11 cellular contexts compared by ENCODE assay signal in the genomic region with DNA sequence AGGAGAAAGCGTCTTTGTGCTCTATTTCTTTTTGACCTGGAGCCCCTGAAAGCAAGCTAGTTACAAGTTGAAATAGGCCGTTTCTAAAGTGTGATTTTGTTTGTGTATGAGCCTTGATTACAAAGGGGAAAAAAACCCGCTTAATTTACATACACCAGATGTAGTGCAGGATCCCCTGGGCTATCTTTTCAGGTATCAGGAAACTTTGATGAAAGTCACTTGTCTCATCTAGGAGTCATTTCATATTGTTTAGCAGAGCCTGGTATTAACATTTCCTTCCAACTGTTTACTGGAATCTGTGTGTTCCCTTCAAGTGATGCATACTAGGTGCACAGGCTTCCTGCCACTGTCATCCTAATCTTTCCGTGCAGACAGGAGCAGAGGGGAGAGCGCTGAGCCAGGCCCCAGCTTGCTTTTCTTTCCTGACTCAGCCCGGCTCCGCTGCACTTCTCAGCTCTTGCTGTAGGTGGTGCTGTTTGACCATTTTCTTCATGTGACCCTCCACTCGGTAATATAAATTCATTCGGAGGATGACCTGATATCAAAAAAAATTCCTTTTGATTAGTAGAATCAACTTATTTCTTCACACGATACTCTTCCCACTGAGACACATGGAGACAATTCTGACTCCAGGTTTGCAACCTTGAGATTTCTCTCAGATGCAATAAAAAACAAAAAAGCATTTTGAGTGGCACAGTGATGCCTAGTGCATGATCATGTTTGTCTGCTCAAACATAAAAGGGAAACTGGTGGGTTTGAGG. TPM values are rescaled to one million over a fixed set of nuclear protein-coding genes. Genes with fewer than 3 reads are reported as not detected.
DNase-seq lines count a peak whose midpoint lies in the region; ATAC-seq and TF ChIP-seq lines count a peak whose summit lies in the region.
"Not testable (repeated sequence)": the region's sequence is repeated elsewhere in the genome, so short reads cannot be mapped to it uniquely, and the experiment has no call there.
"Had no signal": no experiment of that assay in that cellular context is flagged by ENCODE, and none has a peak within 500 bp of the region (broad histone marks: within the 10 kb centered on the region; RNA-seq: fewer than 3 reads in every experiment).

No MANE protein-coding gene starts in this region.

- H3K4me3 Mint-ChIP-seq in endothelial cell (ENCODE audit: unreplicated experiment); stimulated activated naive B cell treated with anti-CD40 and anti-IgM and Interleukin-4, amounts not matched to agents 10 μg/mL and 1 μg/mL and 100 μg/mL, for 72 hours: not testable (repeated sequence)

- TF ChIP-seq CTCF in VCaP (conservative IDR thresholded peaks at IDR 0.05) (peak; percentile 34), endothelial cell (IDR thresholded peaks at IDR 0.05; ENCODE audit: unreplicated experiment) (peak; percentile 43), mucosa of descending colon (IDR thresholded peaks at IDR 0.05) (peak; percentile 12)

- ATAC-seq in GM18858 (IDR thresholded peaks at IDR 0.05; ENCODE audit: unreplicated experiment), result peak; percentile 85
- ATAC-seq in GM21423 (IDR thresholded peaks at IDR 0.05; ENCODE audit: unreplicated experiment), result peak; percentile 77
- ATAC-seq in HG02840 (IDR thresholded peaks at IDR 0.05; ENCODE audit: low FRiP score, unreplicated experiment), result peak; percentile 81
- peak; percentile 83 for ATAC-seq in HG03439 (IDR thresholded peaks at IDR 0.05; ENCODE audit: unreplicated experiment)
- peak; percentile 94 for ATAC-seq in mucosa of descending colon
- ATAC-seq in stimulated activated naive B cell treated with anti-CD40 and anti-IgM and Interleukin-4, amounts not matched to agents 10 μg/mL and 1 μg/mL and 100 μg/mL, for 72 hours (replicated peaks), result peak; percentile 86 to 88

- H3K27ac Mint-ChIP-seq in endothelial cell (ENCODE audit: unreplicated experiment); stimulated activated naive B cell treated with anti-CD40 and anti-IgM and Interleukin-4, amounts not matched to agents 10 μg/mL and 1 μg/mL and 100 μg/mL, for 72 hours: not testable (repeated sequence)

- DNase-seq in endothelial cell (ENCODE audit: low spot score); mucosa of descending colon; stimulated activated naive B cell treated with anti-CD40 and anti-IgM and Interleukin-4, amounts not matched to agents 10 μg/mL and 1 μg/mL and 100 μg/mL, for 72 hours: not testable (repeated sequence)

- H3K27me3 Mint-ChIP-seq in endothelial cell (ENCODE audit: unreplicated experiment); stimulated activated naive B cell treated with anti-CD40 and anti-IgM and Interleukin-4, amounts not matched to agents 10 μg/mL and 1 μg/mL and 100 μg/mL, for 72 hours: not testable (repeated sequence)

- H3K4me1 Mint-ChIP-seq in endothelial cell (ENCODE audit: unreplicated experiment); stimulated activated naive B cell treated with anti-CD40 and anti-IgM and Interleukin-4, amounts not matched to agents 10 μg/mL and 1 μg/mL and 100 μg/mL, for 72 hours: not testable (repeated sequence)

- H3K36me3 ChIP-seq in mucosa of descending colon (ENCODE audit: low read depth), result not testable (repeated sequence)

- H3K4me3 ChIP-seq in mucosa of descending colon, result not testable (repeated sequence)

- intact Hi-C loops in mucosa of descending colon (cut with DNase I, micrococcal nuclease), result not testable (repeated sequence)

- H3K9me3 ChIP-seq in mucosa of descending colon, result not testable (repeated sequence)

- H3K36me3 Mint-ChIP-seq in endothelial cell (ENCODE audit: low read depth, unreplicated experiment); stimulated activated naive B cell treated with anti-CD40 and anti-IgM and Interleukin-4, amounts not matched to agents 10 μg/mL and 1 μg/mL and 100 μg/mL, for 72 hours: not testable (repeated sequence)

- not testable (repeated sequence) for H3K27ac ChIP-seq in VCaP

- not testable (repeated sequence) for H3K4me1 ChIP-seq in mucosa of descending colon (ENCODE audit: low read depth)

- H3K9me3 Mint-ChIP-seq in endothelial cell (ENCODE audit: unreplicated experiment); stimulated activated naive B cell treated with anti-CD40 and anti-IgM and Interleukin-4, amounts not matched to agents 10 μg/mL and 1 μg/mL and 100 μg/mL, for 72 hours: not testable (repeated sequence)

RNA-seq across cellular contexts. Expression of a gene that starts 14.0 kb away (rescaled TPM):
- total RNA-seq in endothelial cell (ENCODE audit: unreplicated experiment) (1.2 TPM), mucosa of descending colon (100 to 1,000 TPM in 1 of 3 donors, 10 to 100 TPM in 2; 11.2 to 535 (median 22.6) TPM)
- total RNA-seq: activated naive CD8-positive, alpha-beta T cell treated with anti-CD3 and anti-CD28 coated beads for 36 hours had no signal

RNA-seq across cellular contexts. Expression of a gene that starts 39.8 kb away (rescaled TPM):
- total RNA-seq in endothelial cell (ENCODE audit: unreplicated experiment) (not detected), mucosa of descending colon (under 1 TPM in 1 of 3 donors, not detected in 2; 0.17 TPM)
- total RNA-seq: glomerular endothelial cell, right atrium auricular region had no signal
